17 cellular contexts compared by ENCODE assay signal in the genomic region with DNA sequence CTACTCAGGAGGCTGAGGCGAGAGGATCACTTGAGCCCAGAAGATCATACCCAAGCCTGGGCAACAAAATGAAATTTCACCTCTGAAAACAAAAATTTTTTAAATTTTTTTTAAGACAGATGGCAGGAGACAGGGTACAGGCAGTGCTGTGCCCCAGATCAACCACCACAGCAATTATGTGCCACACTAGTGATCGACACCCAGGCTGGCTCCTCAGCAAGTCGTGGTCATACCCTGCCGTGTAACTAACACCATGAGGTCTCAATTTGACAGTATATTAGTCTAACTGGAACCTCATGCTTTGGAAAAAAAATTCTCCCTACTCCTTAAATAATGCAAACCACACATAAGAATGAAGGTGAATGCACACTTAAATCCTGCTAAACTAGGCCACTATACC. TPM values are rescaled to one million over a fixed set of nuclear protein-coding genes. Genes with fewer than 3 reads are reported as not detected.
A peak's percentile ranks its signal among the peaks of the same experiment; 100 is the strongest.
DNase-seq lines count a peak whose midpoint lies in the region; TF ChIP-seq lines count a peak whose summit lies in the region.
"Had no signal": no experiment of that assay in that cellular context is flagged by ENCODE, and none has a peak within 500 bp of the region (broad histone marks: within the 10 kb centered on the region; RNA-seq: fewer than 3 reads in every experiment).

No MANE protein-coding gene starts in this region.

- H3K27me3 Mint-ChIP-seq in activated naive CD4-positive, alpha-beta T cell treated with anti-CD3 and anti-CD28 coated beads, Interleukin-2, amount 50 U/mL, for 24 hours, result no peaks in the 10 kb centered on the region
- H3K27me3 Mint-ChIP-seq in activated CD4-positive, alpha-beta memory T cell treated with anti-CD3 and anti-CD28 coated beads for 36 hours, result no peaks in the 10 kb centered on the region
- no peaks in the 10 kb centered on the region for H3K27me3 Mint-ChIP-seq in type B pancreatic cell
- H3K27me3 Mint-ChIP-seq: dendritic cell treated with granulocyte-macrophage colony-stimulating factor and Interleukin-4, amounts not matched to agents 40 ng/mL and 50 ng/mL, for 4 days had no signal

- CTCF ChIA-PET in activated CD4-positive, alpha-beta memory T cell treated with anti-CD3 and anti-CD28 coated beads for 36 hours (lab: Charles Lee), result interaction anchor here (0.8 to 5.7 kb wide), 4 partner anchors 39 to 240 kb away, joined by 3 to 41 read pairs (median 3); a partner anchor contains a TSS

- no peak overlapping the region for H3K4me3 ChIP-seq in fibroblast of lung (replicated peaks in 1 of 4; ENCODE audit: control extremely low read depth in 1 of 4, insufficient read depth in 1 of 4, low read depth in 3 of 4, low read length in 4 of 4)
- H3K4me3 ChIP-seq: GM23338, lung had no signal

- H3K36me3 Mint-ChIP-seq in activated naive CD4-positive, alpha-beta T cell treated with anti-CD3 and anti-CD28 coated beads, Interleukin-2, amount 50 U/mL, for 24 hours, result peaks cover 11% of the 10 kb centered on the region
- H3K36me3 Mint-ChIP-seq in activated CD4-positive, alpha-beta memory T cell treated with anti-CD3 and anti-CD28 coated beads for 36 hours, result peaks cover 72% of the 10 kb centered on the region
- peaks cover 30% of the 10 kb centered on the region for H3K36me3 Mint-ChIP-seq in type B pancreatic cell

- no peaks in the 10 kb centered on the region for H3K9me3 Mint-ChIP-seq in activated naive CD4-positive, alpha-beta T cell treated with anti-CD3 and anti-CD28 coated beads, Interleukin-2, amount 50 U/mL, for 24 hours
- H3K9me3 Mint-ChIP-seq in activated CD4-positive, alpha-beta memory T cell treated with anti-CD3 and anti-CD28 coated beads for 36 hours, result no peaks in the 10 kb centered on the region
- no peaks in the 10 kb centered on the region for H3K9me3 Mint-ChIP-seq in type B pancreatic cell
- H3K9me3 Mint-ChIP-seq: dendritic cell treated with granulocyte-macrophage colony-stimulating factor and Interleukin-4, amounts not matched to agents 40 ng/mL and 50 ng/mL, for 4 days; GM23338; immature natural killer cell had no signal

- H3K27me3 ChIP-seq in fibroblast of lung (ENCODE audit: control insufficient read depth, insufficient read depth, low read length), result no peaks in the 10 kb centered on the region

- H2AFZ ChIP-seq in fibroblast of lung (ENCODE audit: low read length), result no peak overlapping the region
- H2AFZ ChIP-seq: GM23338 had no signal

- no peak overlapping the region for H3K9ac ChIP-seq in fibroblast of lung (ENCODE audit: insufficient read depth, low read length)

- no peak for DNase-seq in activated naive CD4-positive, alpha-beta T cell (lab: John Stamatoyannopoulos, UW)
- peak; percentile 31 for DNase-seq in activated CD4-positive, alpha-beta memory T cell treated with anti-CD3 and anti-CD28 coated beads for 36 hours
- DNase-seq in fibroblast of lung (ENCODE audit: low read depth in 2 of 2) (no peak), type B pancreatic cell (ENCODE audit: extremely low spot score, unreplicated experiment) (no peak), NCI-H2081 treated with DMSO at 0.1 percent for 48 hours (lab: John Stamatoyannopoulos, UW) (no peak), NCI-H2107 treated with DMSO at 0.1 percent for 48 hours (lab: John Stamatoyannopoulos, UW; ENCODE audit: unreplicated experiment) (no peak), glomerular visceral epithelial cell (ENCODE audit: extremely low spot score) (no peak)
- DNase-seq: activated CD4-positive, CD25-positive, alpha-beta regulatory T cell; immature natural killer cell; KG1; NCI-H1092; NCI-H2171 treated with DMSO at 0.1 percent for 48 hours; NCI-H774 had no signal

- intact Hi-C loops in activated CD4-positive, alpha-beta memory T cell treated with anti-CD3 and anti-CD28 coated beads for 36 hours (cut with micrococcal nuclease), result loop anchor here (5.0 kb wide), 2 partner anchors 74 to 526 kb away; no protein-coding TSS in a partner anchor

- TF ChIP-seq CTCF in fibroblast of lung (conservative IDR thresholded peaks at IDR 0.05 in 1 of 2, IDR thresholded peaks at IDR 0.05 in 1 of 2; ENCODE audit: low read depth in 1 of 2, low read length in 2 of 2), result no peak
- no peak for TF ChIP-seq CTCF in type B pancreatic cell (conservative IDR thresholded peaks at IDR 0.05)

- H3K9me3 ChIP-seq in fibroblast of lung (ENCODE audit: control insufficient read depth, insufficient read depth, low read depth, low read length), result no peaks in the 10 kb centered on the region

- H3K27ac ChIP-seq in fibroblast of lung (ENCODE audit: insufficient read depth, low read length), result no peak overlapping the region

- peaks cover 30% of the 10 kb centered on the region for H3K79me2 ChIP-seq in fibroblast of lung (ENCODE audit: control insufficient read depth, insufficient read depth, low read length)

- no peaks in the 10 kb centered on the region for H3K4me1 ChIP-seq in fibroblast of lung (ENCODE audit: control insufficient read depth, extremely low read depth, insufficient read depth, low read length)

- POLR2A ChIA-PET in activated CD4-positive, alpha-beta memory T cell treated with anti-CD3 and anti-CD28 coated beads for 36 hours (lab: Charles Lee), result interaction anchor here (1.3 to 2.2 kb wide), 3 partner anchors 9 to 59 kb away, joined by 3 to 8 read pairs (median 5); a partner anchor contains a TSS

- peak overlapping the region; percentile 76 for H3K27ac Mint-ChIP-seq in activated naive CD4-positive, alpha-beta T cell treated with anti-CD3 and anti-CD28 coated beads, Interleukin-2, amount 50 U/mL, for 24 hours
- peak overlapping the region; percentile 89 for H3K27ac Mint-ChIP-seq in activated CD4-positive, alpha-beta memory T cell treated with anti-CD3 and anti-CD28 coated beads for 36 hours
- peak overlapping the region; percentile 63 for H3K27ac Mint-ChIP-seq in type B pancreatic cell
- H3K27ac Mint-ChIP-seq: dendritic cell treated with granulocyte-macrophage colony-stimulating factor and Interleukin-4, amounts not matched to agents 40 ng/mL and 50 ng/mL, for 4 days; GM23338 had no signal

- H3K4me1 Mint-ChIP-seq in activated naive CD4-positive, alpha-beta T cell treated with anti-CD3 and anti-CD28 coated beads, Interleukin-2, amount 50 U/mL, for 24 hours, result peaks cover 56% of the 10 kb centered on the region
- peaks cover 86% of the 10 kb centered on the region for H3K4me1 Mint-ChIP-seq in activated CD4-positive, alpha-beta memory T cell treated with anti-CD3 and anti-CD28 coated beads for 36 hours (ENCODE audit: low read depth)
- H3K4me1 Mint-ChIP-seq in type B pancreatic cell (ENCODE audit: unreplicated experiment), result no peaks in the 10 kb centered on the region
- H3K4me1 Mint-ChIP-seq: GM23338 had no signal

- H3K4me3 Mint-ChIP-seq in activated naive CD4-positive, alpha-beta T cell treated with anti-CD3 and anti-CD28 coated beads, Interleukin-2, amount 50 U/mL, for 24 hours, result peak overlapping the region; percentile 61
- peak overlapping the region; percentile 44 for H3K4me3 Mint-ChIP-seq in activated CD4-positive, alpha-beta memory T cell treated with anti-CD3 and anti-CD28 coated beads for 36 hours
- H3K4me3 Mint-ChIP-seq in type B pancreatic cell, result no peak overlapping the region
- H3K4me3 Mint-ChIP-seq: dendritic cell treated with granulocyte-macrophage colony-stimulating factor and Interleukin-4, amounts not matched to agents 40 ng/mL and 50 ng/mL, for 4 days; GM23338; immature natural killer cell had no signal

- peaks cover 25% of the 10 kb centered on the region for H3K36me3 ChIP-seq in fibroblast of lung (ENCODE audit: control insufficient read depth, insufficient read depth, low read length)

- H4K20me1 ChIP-seq in fibroblast of lung (ENCODE audit: control insufficient read depth, extremely low read depth, insufficient read depth, low read length), result no peaks in the 10 kb centered on the region

- peak overlapping the region; percentile 40 for H3K4me2 ChIP-seq in fibroblast of lung (ENCODE audit: extremely low read depth, insufficient read depth, low read length)
- H3K4me2 ChIP-seq: GM23338 had no signal

RNA-seq across cellular contexts. Expression of a gene that starts 8.3 kb away (rescaled TPM):
- total RNA-seq in activated CD4-positive, alpha-beta memory T cell treated with anti-CD3 and anti-CD28 coated beads for 36 hours, result 100 to 1,000 TPM; 255 to 273 TPM
- total RNA-seq in fibroblast of lung (10.8 and 17.0 TPM in 2 replicates), type B pancreatic cell (ENCODE audit: low replicate concordance) (160 and 190 TPM in 2 replicates)
- polyA plus RNA-seq in fibroblast of lung, result 22.9 and 45.9 TPM in 2 replicates
- 54.0 and 92.7 TPM in 2 replicates for polyA plus RNA-seq in fibroblast of lung (2012)
- polyA minus RNA-seq in fibroblast of lung (ENCODE audit: low replicate concordance), result 363 and 681 TPM in 2 replicates

RNA-seq across cellular contexts. Expression of a gene that starts 8.4 kb away (rescaled TPM):
- 1 to 10 TPM; 2.1 to 2.9 TPM for total RNA-seq in activated CD4-positive, alpha-beta memory T cell treated with anti-CD3 and anti-CD28 coated beads for 36 hours
- total RNA-seq in fibroblast of lung, result 1.0 and 1.5 TPM in 2 replicates
- polyA plus RNA-seq in fibroblast of lung, result 0.77 and 1.1 TPM in 2 replicates
- 0.91 and 1.6 TPM in 2 replicates for polyA plus RNA-seq in fibroblast of lung (2012)
- polyA minus RNA-seq in fibroblast of lung (ENCODE audit: low replicate concordance), result 0.15 and 0.43 TPM in 2 replicates
- total RNA-seq in type B pancreatic cell (ENCODE audit: low replicate concordance), result 6.9 and 9.4 TPM in 2 replicates

RNA-seq across cellular contexts. Expression of a gene that starts 21.7 kb away (rescaled TPM):
- 10 to 100 TPM; 28.9 to 29.0 TPM for total RNA-seq in activated CD4-positive, alpha-beta memory T cell treated with anti-CD3 and anti-CD28 coated beads for 36 hours
- 8.5 and 11.7 TPM in 2 replicates for total RNA-seq in fibroblast of lung
- polyA plus RNA-seq in fibroblast of lung, result 9.2 and 10.8 TPM in 2 replicates
- polyA plus RNA-seq in fibroblast of lung (2012), result 13.8 and 15.5 TPM in 2 replicates
- polyA minus RNA-seq in fibroblast of lung (ENCODE audit: low replicate concordance), result 25.0 and 31.5 TPM in 2 replicates
- total RNA-seq in type B pancreatic cell (ENCODE audit: low replicate concordance), result 15.3 and 21.5 TPM in 2 replicates

RNA-seq across cellular contexts. Expression of a gene that starts 38.8 kb away (rescaled TPM):
- total RNA-seq in activated CD4-positive, alpha-beta memory T cell treated with anti-CD3 and anti-CD28 coated beads for 36 hours, result 10 to 100 TPM in 1 of 2 experiments, 1 to 10 TPM in 1; 8.8 to 10.2 TPM
- total RNA-seq in fibroblast of lung (20.3 and 30.2 TPM in 2 replicates), type B pancreatic cell (ENCODE audit: low replicate concordance) (16.9 and 29.2 TPM in 2 replicates)
- polyA plus RNA-seq in fibroblast of lung, result 4.2 and 5.3 TPM in 2 replicates
- polyA plus RNA-seq in fibroblast of lung (2012), result 9.4 and 10.3 TPM in 2 replicates
- polyA minus RNA-seq in fibroblast of lung (ENCODE audit: low replicate concordance), result 15.7 and 19.7 TPM in 2 replicates

RNA-seq across cellular contexts. Expression of a gene that starts 48.4 kb away (rescaled TPM):
- 10 to 100 TPM; 12.8 to 15.3 TPM for total RNA-seq in activated CD4-positive, alpha-beta memory T cell treated with anti-CD3 and anti-CD28 coated beads for 36 hours
- total RNA-seq in fibroblast of lung (4.9 and 5.8 TPM in 2 replicates), type B pancreatic cell (ENCODE audit: low replicate concordance) (7.9 and 9.6 TPM in 2 replicates)
- 10.2 and 17.3 TPM in 2 replicates for polyA plus RNA-seq in fibroblast of lung
- polyA plus RNA-seq in fibroblast of lung (2012), result 8.3 and 18.7 TPM in 2 replicates
- 10.9 and 68.9 TPM in 2 replicates for polyA minus RNA-seq in fibroblast of lung (ENCODE audit: low replicate concordance)
